Comparison of ENCODE assay signal across 17 cellular contexts in genomic region chr6:127201321-127201720, GRCh38.
DNase-seq lines count a peak whose midpoint lies in the region; ATAC-seq and TF ChIP-seq lines count a peak whose summit lies in the region.
"Had no signal": no experiment of that assay in that cellular context is flagged by ENCODE, and none has a peak within 500 bp of the region (broad histone marks: within the 10 kb centered on the region; RNA-seq: fewer than 3 reads in every experiment).

No MANE protein-coding gene starts in this region.

- ATAC-seq in HG03039 (IDR thresholded peaks at IDR 0.05; ENCODE audit: unreplicated experiment), result no peak
- ATAC-seq: Right ventricle myocardium inferior had no signal

- H3K4me3 ChIP-seq in brain microvascular endothelial cell (ENCODE audit: low read depth, low read length) (no peak overlapping the region), kidney epithelial cell (ENCODE audit: low read depth, low read length) (no peak overlapping the region)
- H3K4me3 ChIP-seq: breast epithelium had no signal

- peak overlapping the region; percentile 30 for H3K27ac ChIP-seq in brain microvascular endothelial cell
- H3K27ac ChIP-seq: breast epithelium, parathyroid adenoma had no signal

- H3K27me3 ChIP-seq in brain microvascular endothelial cell (replicated peaks) (no peaks in the 10 kb centered on the region), kidney epithelial cell (ENCODE audit: control insufficient read depth, insufficient read depth, low read length) (no peaks in the 10 kb centered on the region)
- H3K27me3 ChIP-seq: breast epithelium had no signal

- H3K36me3 ChIP-seq in brain microvascular endothelial cell (replicated peaks) (no peaks in the 10 kb centered on the region), kidney epithelial cell (ENCODE audit: control insufficient read depth, insufficient read depth, low read length) (no peaks in the 10 kb centered on the region)
- H3K36me3 ChIP-seq: breast epithelium had no signal

- TF ChIP-seq CTCF in brain microvascular endothelial cell (IDR thresholded peaks at IDR 0.05; ENCODE audit: low read depth, low read length, missing control alignments) (no peak), kidney epithelial cell (IDR thresholded peaks at IDR 0.05; ENCODE audit: insufficient read depth, low read length, poor library complexity, severe bottlenecking) (no peak)

- peak; percentile 46 for DNase-seq in ACHN
- peak; percentile 6 for DNase-seq in HPDE6-E6E7 (ENCODE audit: extremely low spot score)
- peak; percentile 82 for DNase-seq in brain microvascular endothelial cell
- peak; percentile 35 for DNase-seq in kidney epithelial cell (ENCODE audit: low read depth)
- DNase-seq in NCI-H69 (lab: John Stamatoyannopoulos, UW), result no peak
- DNase-seq in nucleus accumbens (lab: John Stamatoyannopoulos, UW), result no peak
- no peak for DNase-seq in stimulated activated CD4-positive, alpha-beta T cell treated with anti-CD3 and anti-CD28 coated beads, Interleukin-1b, Interleukin-23, amount 100 ng/mL, for 48 hours
- DNase-seq: activated CD4-positive, alpha-beta T cell treated with anti-CD3 and anti-CD28 coated beads for 1 hour; activated CD8-positive, alpha-beta memory T cell treated with anti-CD3 and anti-CD28 coated beads, Interleukin-2, amount 50 U/mL, for 48 hours; activated naive CD4-positive, alpha-beta T cell treated with Interleukin-2 at 50 U/mL for 16 hours; effector memory CD4-positive, alpha-beta T cell; GF-D8; islet precursor cell had no signal

- in situ Hi-C loops in ACHN (cut with HindIII; ENCODE audit: low pct_ligation_motif_present, low pct_unique_long_range_greater_than_20kb, low sequenced_read_pairs), result no loop called here
- in situ Hi-C loops in brain microvascular endothelial cell (cut with HindIII; ENCODE audit: low pct_ligation_motif_present, low sequenced_read_pairs), result no loop called here

Comparison
In these comparisons a context has a peak if more than half of its experiments do, and no peak if none do; other contexts are left out.
1. DNase-seq: peak in ACHN (single experiment), HPDE6-E6E7 (single experiment), brain microvascular endothelial cell (single experiment) and kidney epithelial cell (single experiment); none in NCI-H69 (single experiment), nucleus accumbens (0 of 56) and stimulated activated CD4-positive, alpha-beta T cell treated with anti-CD3 and anti-CD28 coated beads, Interleukin-1b, Interleukin-23, amount 100 ng/mL, for 48 hours (single experiment).